ENCODE assay signal across 10 cellular contexts in genomic region chr17:15340966-15341365, GRCh38. TPM values are rescaled to one million over a fixed set of nuclear protein-coding genes. Genes with fewer than 3 reads are reported as not detected.
DNase-seq lines count a peak whose midpoint lies in the region; ATAC-seq and TF ChIP-seq lines count a peak whose summit lies in the region.
"Had no signal": no experiment of that assay in that cellular context is flagged by ENCODE, and none has a peak within 500 bp of the region (broad histone marks: within the 10 kb centered on the region; RNA-seq: fewer than 3 reads in every experiment).

No MANE protein-coding gene starts in this region.

- peaks cover 2% of the 10 kb centered on the region for H3K9me3 Mint-ChIP-seq in activated T-helper 17 cell treated with anti-CD3 and anti-CD28 coated beads, Interleukin-2, amount 50 U/mL, for 72 hours

- H3K27me3 ChIP-seq in right atrium auricular region (no peaks in the 10 kb centered on the region), prostate gland (replicated peaks; ENCODE audit: insufficient read depth) (no peaks in the 10 kb centered on the region)

- H3K4me1 Mint-ChIP-seq in activated T-helper 17 cell treated with anti-CD3 and anti-CD28 coated beads, Interleukin-2, amount 50 U/mL, for 72 hours = peaks cover 5% of the 10 kb centered on the region

- no peak overlapping the region for H3K27ac Mint-ChIP-seq in activated T-helper 17 cell treated with anti-CD3 and anti-CD28 coated beads, Interleukin-2, amount 50 U/mL, for 72 hours

- H3K27me3 Mint-ChIP-seq in activated T-helper 17 cell treated with anti-CD3 and anti-CD28 coated beads, Interleukin-2, amount 50 U/mL, for 72 hours = peaks cover 63% of the 10 kb centered on the region

- H3K4me3 ChIP-seq in right atrium auricular region (peak overlapping the region; percentile 48 to 57), prostate gland (peak overlapping the region; percentile 14 to 17)
- H3K4me3 ChIP-seq: GM12878 had no signal

- H3K4me3 Mint-ChIP-seq in activated T-helper 17 cell treated with anti-CD3 and anti-CD28 coated beads, Interleukin-2, amount 50 U/mL, for 72 hours = peak overlapping the region; percentile 60

- no peaks in the 10 kb centered on the region for H3K9me3 ChIP-seq in ES-I3 (ENCODE audit: control insufficient read depth, insufficient read depth, low read length)
- H3K9me3 ChIP-seq in right atrium auricular region = no peaks in the 10 kb centered on the region
- no peaks in the 10 kb centered on the region for H3K9me3 ChIP-seq in prostate gland

- TF ChIP-seq CTCF in right atrium auricular region (IDR thresholded peaks at IDR 0.05) (no peak), prostate gland (IDR thresholded peaks at IDR 0.05) (no peak)

- intact Hi-C loops in prostate gland (cut with DNase I) (no loop called here), posterior vena cava (cut with DNase I) (no loop called here)

- H3K36me3 ChIP-seq in ES-I3 (ENCODE audit: insufficient read depth, low read length) (no peaks in the 10 kb centered on the region), right atrium auricular region (no peaks in the 10 kb centered on the region), prostate gland (no peaks in the 10 kb centered on the region)

- H3K4me1 ChIP-seq in ES-I3 (ENCODE audit: insufficient read depth, low read length) = no peaks in the 10 kb centered on the region
- peaks cover 0 to 14% of the 10 kb centered on the region in 2 donors for H3K4me1 ChIP-seq in right atrium auricular region
- H3K4me1 ChIP-seq in prostate gland (replicated peaks) = no peaks in the 10 kb centered on the region

- DNase-seq in right atrium auricular region (ENCODE audit: low spot score) = no peak
- DNase-seq in prostate gland (ENCODE audit: low spot score) = no peak
- no peak for DNase-seq in DMS153 treated with DMSO at 0.1 percent for 48 hours (lab: John Stamatoyannopoulos, UW; ENCODE audit: unreplicated experiment)
- DNase-seq in NCI-H1436 (lab: John Stamatoyannopoulos, UW) = no peak
- no peak for DNase-seq in mesenteric fat pad (ENCODE audit: low spot score)
- DNase-seq in posterior vena cava (ENCODE audit: low spot score) = no peak

- TF ChIP-seq POLR2A in prostate gland (IDR thresholded peaks at IDR 0.05) = no peak

- no peaks in the 10 kb centered on the region for H3K36me3 Mint-ChIP-seq in activated T-helper 17 cell treated with anti-CD3 and anti-CD28 coated beads, Interleukin-2, amount 50 U/mL, for 72 hours (ENCODE audit: low read depth)

- H3K9ac ChIP-seq in ES-I3 (ENCODE audit: low read depth, low read length) = peak overlapping the region; percentile 73; the same call in 1 of the 2 replicates

- H3K27ac ChIP-seq in right atrium auricular region (no peak overlapping the region), prostate gland (no peak overlapping the region)
- H3K27ac ChIP-seq: epithelial cell of prostate had no signal

- no peak for ATAC-seq in activated T-helper 17 cell treated with anti-CD3 and anti-CD28 coated beads, Interleukin-2, amount 50 U/mL, for 72 hours (replicated peaks)
- ATAC-seq: GM12878 had no signal

- 11% methylated on average over 19 of the region's 19 CpGs for WGBS in prostate gland

RNA-seq across cellular contexts. Expression of gene TEKT3, which starts 0.4 kb away (rescaled TPM):
- total RNA-seq in activated T-helper 17 cell treated with anti-CD3 and anti-CD28 coated beads, Interleukin-2, amount 50 U/mL, for 72 hours = under 1 TPM in 1 of 2 donors, not detected in 1; 0.69 TPM
- total RNA-seq in right atrium auricular region (not detected), prostate gland (1 to 10 TPM in 1 of 2 donors, not detected in 1; 3.2 TPM), mesenteric fat pad (not detected), posterior vena cava (1 to 10 TPM in 1 of 2 donors, under 1 TPM in 1; 0.38 to 3.9 TPM)
- total RNA-seq: GM12878 had no signal
